1 cellular context compared by ENCODE assay signal in the genomic region with DNA sequence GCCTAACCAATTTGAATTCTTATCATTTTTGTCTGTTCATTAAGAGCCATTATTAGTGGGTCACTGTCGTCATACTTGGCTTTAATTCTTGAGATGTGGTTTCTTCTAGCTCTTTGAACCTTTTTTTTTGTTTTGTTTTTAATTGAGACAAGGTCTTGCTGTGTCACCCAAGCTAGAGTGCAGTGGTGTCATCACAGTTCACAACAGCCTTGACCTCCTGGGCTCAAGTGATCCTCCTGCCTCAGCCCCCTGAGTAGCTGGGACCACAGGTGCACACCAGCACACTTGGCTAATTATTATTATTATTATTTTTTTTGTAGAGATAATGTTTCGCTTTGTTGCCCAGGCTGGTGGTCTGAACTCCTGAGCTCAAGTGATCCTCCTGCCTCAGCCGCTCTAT.
TF ChIP-seq lines count a peak whose summit lies in the region.

No MANE protein-coding gene starts in this region.

TF ChIP-seq in GM23338, 12 proteins besides CTCF, POLR2A, EP300 and RAD21 (continued from another document):
- TF ChIP-seq, protein P1, sequence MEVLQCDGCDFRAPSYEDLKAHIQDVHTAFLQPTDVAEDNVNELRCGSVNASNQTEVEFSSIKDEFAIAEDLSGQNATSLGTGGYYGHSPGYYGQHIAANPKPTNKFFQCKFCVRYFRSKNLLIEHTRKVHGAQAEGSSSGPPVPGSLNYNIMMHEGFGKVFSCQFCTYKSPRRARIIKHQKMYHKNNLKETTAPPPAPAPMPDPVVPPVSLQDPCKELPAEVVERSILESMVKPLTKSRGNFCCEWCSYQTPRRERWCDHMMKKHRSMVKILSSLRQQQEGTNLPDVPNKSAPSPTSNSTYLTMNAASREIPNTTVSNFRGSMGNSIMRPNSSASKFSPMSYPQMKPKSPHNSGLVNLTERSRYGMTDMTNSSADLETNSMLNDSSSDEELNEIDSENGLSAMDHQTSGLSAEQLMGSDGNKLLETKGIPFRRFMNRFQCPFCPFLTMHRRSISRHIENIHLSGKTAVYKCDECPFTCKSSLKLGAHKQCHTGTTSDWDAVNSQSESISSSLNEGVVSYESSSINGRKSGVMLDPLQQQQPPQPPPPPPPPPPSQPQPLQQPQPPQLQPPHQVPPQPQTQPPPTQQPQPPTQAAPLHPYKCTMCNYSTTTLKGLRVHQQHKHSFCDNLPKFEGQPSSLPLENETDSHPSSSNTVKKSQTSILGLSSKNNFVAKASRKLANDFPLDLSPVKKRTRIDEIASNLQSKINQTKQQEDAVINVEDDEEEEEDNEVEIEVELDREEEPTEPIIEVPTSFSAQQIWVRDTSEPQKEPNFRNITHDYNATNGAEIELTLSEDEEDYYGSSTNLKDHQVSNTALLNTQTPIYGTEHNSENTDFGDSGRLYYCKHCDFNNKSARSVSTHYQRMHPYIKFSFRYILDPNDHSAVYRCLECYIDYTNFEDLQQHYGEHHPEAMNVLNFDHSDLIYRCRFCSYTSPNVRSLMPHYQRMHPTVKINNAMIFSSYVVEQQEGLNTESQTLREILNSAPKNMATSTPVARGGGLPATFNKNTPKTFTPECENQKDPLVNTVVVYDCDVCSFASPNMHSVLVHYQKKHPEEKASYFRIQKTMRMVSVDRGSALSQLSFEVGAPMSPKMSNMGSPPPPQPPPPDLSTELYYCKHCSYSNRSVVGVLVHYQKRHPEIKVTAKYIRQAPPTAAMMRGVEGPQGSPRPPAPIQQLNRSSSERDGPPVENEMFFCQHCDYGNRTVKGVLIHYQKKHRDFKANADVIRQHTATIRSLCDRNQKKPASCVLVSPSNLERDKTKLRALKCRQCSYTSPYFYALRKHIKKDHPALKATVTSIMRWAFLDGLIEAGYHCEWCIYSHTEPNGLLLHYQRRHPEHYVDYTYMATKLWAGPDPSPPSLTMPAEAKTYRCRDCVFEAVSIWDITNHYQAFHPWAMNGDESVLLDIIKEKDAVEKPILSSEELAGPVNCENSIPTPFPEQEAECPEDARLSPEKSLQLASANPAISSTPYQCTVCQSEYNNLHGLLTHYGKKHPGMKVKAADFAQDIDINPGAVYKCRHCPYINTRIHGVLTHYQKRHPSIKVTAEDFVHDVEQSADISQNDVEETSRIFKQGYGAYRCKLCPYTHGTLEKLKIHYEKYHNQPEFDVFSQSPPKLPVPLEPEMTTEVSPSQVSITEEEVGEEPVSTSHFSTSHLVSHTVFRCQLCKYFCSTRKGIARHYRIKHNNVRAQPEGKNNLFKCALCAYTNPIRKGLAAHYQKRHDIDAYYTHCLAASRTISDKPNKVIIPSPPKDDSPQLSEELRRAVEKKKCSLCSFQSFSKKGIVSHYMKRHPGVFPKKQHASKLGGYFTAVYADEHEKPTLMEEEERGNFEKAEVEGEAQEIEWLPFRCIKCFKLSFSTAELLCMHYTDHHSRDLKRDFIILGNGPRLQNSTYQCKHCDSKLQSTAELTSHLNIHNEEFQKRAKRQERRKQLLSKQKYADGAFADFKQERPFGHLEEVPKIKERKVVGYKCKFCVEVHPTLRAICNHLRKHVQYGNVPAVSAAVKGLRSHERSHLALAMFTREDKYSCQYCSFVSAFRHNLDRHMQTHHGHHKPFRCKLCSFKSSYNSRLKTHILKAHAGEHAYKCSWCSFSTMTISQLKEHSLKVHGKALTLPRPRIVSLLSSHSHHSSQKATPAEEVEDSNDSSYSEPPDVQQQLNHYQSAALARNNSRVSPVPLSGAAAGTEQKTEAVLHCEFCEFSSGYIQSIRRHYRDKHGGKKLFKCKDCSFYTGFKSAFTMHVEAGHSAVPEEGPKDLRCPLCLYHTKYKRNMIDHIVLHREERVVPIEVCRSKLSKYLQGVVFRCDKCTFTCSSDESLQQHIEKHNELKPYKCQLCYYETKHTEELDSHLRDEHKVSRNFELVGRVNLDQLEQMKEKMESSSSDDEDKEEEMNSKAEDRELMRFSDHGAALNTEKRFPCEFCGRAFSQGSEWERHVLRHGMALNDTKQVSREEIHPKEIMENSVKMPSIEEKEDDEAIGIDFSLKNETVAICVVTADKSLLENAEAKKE (CRISPR knock-in tag; IDR thresholded peaks at IDR 0.05): no peak
- TF ChIP-seq CREB1 (CRISPR knock-in tag; IDR thresholded peaks at IDR 0.05; ENCODE audit: low read depth) (no peak), EZH2phosphoT487 (IDR thresholded peaks at IDR 0.05; ENCODE audit: unreplicated experiment) (no peak)
TF ChIP-seq in GM23338: peak in this region for 0.
